In the genomic region with DNA sequence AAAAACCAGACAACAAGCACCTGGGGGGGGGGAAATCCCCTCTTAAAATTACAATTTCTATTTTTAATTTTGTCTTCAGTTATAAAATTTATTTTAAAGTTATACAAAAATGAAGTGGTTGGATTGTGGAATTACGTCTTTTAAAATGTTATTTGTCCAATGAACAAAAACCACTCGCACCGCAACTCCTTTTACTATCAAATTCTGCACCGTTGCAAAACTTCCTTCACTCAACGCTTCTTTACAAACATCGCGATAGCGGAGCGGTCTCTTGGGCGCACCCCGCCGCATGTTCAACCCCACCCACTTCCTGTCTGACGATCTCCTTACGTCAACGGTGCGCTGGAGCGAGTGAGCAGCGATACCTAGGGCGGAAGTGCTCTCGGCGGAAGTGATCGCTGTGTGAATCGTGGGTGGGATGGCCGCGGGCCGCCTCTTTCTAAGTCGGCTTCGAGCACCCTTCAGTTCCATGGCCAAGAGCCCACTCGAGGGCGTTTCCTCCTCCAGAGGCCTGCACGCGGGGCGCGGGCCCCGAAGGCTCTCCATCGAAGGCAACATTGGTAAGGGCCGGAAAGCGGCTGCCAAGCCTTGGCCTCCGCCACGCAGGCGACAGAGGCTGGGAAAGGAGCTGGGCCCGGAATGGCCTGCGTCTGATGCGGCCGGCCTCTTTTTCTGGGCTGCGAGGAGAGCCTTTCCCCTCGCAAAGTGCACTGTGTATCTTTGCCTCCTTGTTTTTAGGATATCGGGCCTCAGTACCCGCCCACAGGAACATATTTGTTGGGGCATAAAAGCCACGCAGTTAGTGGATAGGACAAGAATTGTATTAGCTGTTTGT, we compare ENCODE assay signal across 1 cellular context.
TF ChIP-seq lines count a peak whose summit lies in the region.

Gene DGUOK, plus strand, starts transcription at position 388 of the 835 bp plus-strand sequence. Its CDS starts 31 bp downstream, at position 419.

TF ChIP-seq in K562, 482 proteins besides CTCF, POLR2A, EP300 and RAD21 (continued from another document and continues in another):
- TF ChIP-seq, protein P1, sequence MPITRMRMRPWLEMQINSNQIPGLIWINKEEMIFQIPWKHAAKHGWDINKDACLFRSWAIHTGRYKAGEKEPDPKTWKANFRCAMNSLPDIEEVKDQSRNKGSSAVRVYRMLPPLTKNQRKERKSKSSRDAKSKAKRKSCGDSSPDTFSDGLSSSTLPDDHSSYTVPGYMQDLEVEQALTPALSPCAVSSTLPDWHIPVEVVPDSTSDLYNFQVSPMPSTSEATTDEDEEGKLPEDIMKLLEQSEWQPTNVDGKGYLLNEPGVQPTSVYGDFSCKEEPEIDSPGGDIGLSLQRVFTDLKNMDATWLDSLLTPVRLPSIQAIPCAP (CRISPR knock-in tag; IDR thresholded peaks at IDR 0.05; ENCODE audit: borderline replicate concordance) = 0 out of 2 replicates have a peak, but pooled peaks have one; percentile 59
- TF ChIP-seq SREBF2 (CRISPR knock-in tag; IDR thresholded peaks at IDR 0.05) (no peak), ZBTB9 (CRISPR knock-in tag; IDR thresholded peaks at IDR 0.05) (no peak), HDAC6 (IDR thresholded peaks at IDR 0.05; ENCODE audit: low read depth, low read length) (no peak), ATF3 (IDR thresholded peaks at IDR 0.05) (peak; percentile 44), ATF3 (CRISPR knock-in tag; conservative IDR thresholded peaks at IDR 0.05) (no peak), ZNF347 (CRISPR knock-in tag; IDR thresholded peaks at IDR 0.05; ENCODE audit: low read depth) (no peak), ZNF785 (CRISPR knock-in tag; IDR thresholded peaks at IDR 0.05) (no peak), ELF2 (CRISPR knock-in tag; IDR thresholded peaks at IDR 0.05) (peak; percentile 83), HLTF (IDR thresholded peaks at IDR 0.05) (0 out of 2 replicates have a peak, but pooled peaks have one; percentile 53), MYC (IDR thresholded peaks at IDR 0.05; ENCODE audit: low read depth, low read length) (peak; percentile 90), MYC (CRISPR knock-in tag; IDR thresholded peaks at IDR 0.05; ENCODE audit: borderline replicate concordance, low read depth) (peak; percentile 85), POLR3A (IDR thresholded peaks at IDR 0.05; ENCODE audit: borderline replicate concordance, extremely low read depth, insufficient read depth, insufficient read length) (no peak), REST (CRISPR knock-in tag; IDR thresholded peaks at IDR 0.05; ENCODE audit: low read depth) (no peak; the same call in 1 of the 2 replicates), CBFB (CRISPR knock-in tag; IDR thresholded peaks at IDR 0.05) (no peak), FIP1L1 (IDR thresholded peaks at IDR 0.05; ENCODE audit: low read depth, low read length, poor library complexity, severe bottlenecking) (peak; percentile 30), NFE2L1 (tag; IDR thresholded peaks at IDR 0.05; ENCODE audit: borderline replicate concordance, low read depth) (no peak), MAFG (tag; conservative IDR thresholded peaks at IDR 0.05) (peak; percentile 77), KLF10 (CRISPR knock-in tag; IDR thresholded peaks at IDR 0.05) (no peak), RHOXF2B (CRISPR knock-in tag; conservative IDR thresholded peaks at IDR 0.05) (no peak), THRAP3 (IDR thresholded peaks at IDR 0.05; ENCODE audit: borderline replicate concordance) (no peak), SMC3 (conservative IDR thresholded peaks at IDR 0.05; ENCODE audit: insufficient read depth, low read depth, low read length) (no peak), ZNF77 (CRISPR knock-in tag; IDR thresholded peaks at IDR 0.05) (no peak), CXXC5 (CRISPR knock-in tag; IDR thresholded peaks at IDR 0.05) (peak; percentile 89), GTF3C2 (IDR thresholded peaks at IDR 0.05; ENCODE audit: borderline replicate concordance, extremely low read depth, insufficient read length) (no peak), NCOA2 (IDR thresholded peaks at IDR 0.05; ENCODE audit: partially characterized antibody in 2 of 2) (no peak), ETS1 (conservative IDR thresholded peaks at IDR 0.05; ENCODE audit: control insufficient read depth, low read depth, low read length) (peak; percentile 91), JUN (IDR thresholded peaks at IDR 0.05; ENCODE audit: borderline replicate concordance, low read depth, low read length) (peak; percentile 75; the same call in 1 of the 2 replicates), JUN (CRISPR knock-in tag; IDR thresholded peaks at IDR 0.05; ENCODE audit: borderline replicate concordance) (peak; percentile 52; the same call in 1 of the 2 replicates), ZNF197 (CRISPR knock-in tag; IDR thresholded peaks at IDR 0.05; ENCODE audit: low read depth) (no peak)
- TF ChIP-seq, protein P2, sequence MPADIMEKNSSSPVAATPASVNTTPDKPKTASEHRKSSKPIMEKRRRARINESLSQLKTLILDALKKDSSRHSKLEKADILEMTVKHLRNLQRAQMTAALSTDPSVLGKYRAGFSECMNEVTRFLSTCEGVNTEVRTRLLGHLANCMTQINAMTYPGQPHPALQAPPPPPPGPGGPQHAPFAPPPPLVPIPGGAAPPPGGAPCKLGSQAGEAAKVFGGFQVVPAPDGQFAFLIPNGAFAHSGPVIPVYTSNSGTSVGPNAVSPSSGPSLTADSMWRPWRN (IDR thresholded peaks at IDR 0.05; ENCODE audit: low read depth) = no peak
- TF ChIP-seq, protein P3, sequence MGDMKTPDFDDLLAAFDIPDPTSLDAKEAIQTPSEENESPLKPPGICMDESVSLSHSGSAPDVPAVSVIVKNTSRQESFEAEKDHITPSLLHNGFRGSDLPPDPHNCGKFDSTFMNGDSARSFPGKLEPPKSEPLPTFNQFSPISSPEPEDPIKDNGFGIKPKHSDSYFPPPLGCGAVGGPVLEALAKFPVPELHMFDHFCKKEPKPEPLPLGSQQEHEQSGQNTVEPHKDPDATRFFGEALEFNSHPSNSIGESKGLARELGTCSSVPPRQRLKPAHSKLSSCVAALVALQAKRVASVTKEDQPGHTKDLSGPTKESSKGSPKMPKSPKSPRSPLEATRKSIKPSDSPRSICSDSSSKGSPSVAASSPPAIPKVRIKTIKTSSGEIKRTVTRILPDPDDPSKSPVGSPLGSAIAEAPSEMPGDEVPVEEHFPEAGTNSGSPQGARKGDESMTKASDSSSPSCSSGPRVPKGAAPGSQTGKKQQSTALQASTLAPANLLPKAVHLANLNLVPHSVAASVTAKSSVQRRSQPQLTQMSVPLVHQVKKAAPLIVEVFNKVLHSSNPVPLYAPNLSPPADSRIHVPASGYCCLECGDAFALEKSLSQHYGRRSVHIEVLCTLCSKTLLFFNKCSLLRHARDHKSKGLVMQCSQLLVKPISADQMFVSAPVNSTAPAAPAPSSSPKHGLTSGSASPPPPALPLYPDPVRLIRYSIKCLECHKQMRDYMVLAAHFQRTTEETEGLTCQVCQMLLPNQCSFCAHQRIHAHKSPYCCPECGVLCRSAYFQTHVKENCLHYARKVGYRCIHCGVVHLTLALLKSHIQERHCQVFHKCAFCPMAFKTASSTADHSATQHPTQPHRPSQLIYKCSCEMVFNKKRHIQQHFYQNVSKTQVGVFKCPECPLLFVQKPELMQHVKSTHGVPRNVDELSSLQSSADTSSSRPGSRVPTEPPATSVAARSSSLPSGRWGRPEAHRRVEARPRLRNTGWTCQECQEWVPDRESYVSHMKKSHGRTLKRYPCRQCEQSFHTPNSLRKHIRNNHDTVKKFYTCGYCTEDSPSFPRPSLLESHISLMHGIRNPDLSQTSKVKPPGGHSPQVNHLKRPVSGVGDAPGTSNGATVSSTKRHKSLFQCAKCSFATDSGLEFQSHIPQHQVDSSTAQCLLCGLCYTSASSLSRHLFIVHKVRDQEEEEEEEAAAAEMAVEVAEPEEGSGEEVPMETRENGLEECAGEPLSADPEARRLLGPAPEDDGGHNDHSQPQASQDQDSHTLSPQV (IDR thresholded peaks at IDR 0.05) = 0 out of 2 replicates have a peak, but pooled peaks have one; percentile 38
- TF ChIP-seq, protein P4, sequence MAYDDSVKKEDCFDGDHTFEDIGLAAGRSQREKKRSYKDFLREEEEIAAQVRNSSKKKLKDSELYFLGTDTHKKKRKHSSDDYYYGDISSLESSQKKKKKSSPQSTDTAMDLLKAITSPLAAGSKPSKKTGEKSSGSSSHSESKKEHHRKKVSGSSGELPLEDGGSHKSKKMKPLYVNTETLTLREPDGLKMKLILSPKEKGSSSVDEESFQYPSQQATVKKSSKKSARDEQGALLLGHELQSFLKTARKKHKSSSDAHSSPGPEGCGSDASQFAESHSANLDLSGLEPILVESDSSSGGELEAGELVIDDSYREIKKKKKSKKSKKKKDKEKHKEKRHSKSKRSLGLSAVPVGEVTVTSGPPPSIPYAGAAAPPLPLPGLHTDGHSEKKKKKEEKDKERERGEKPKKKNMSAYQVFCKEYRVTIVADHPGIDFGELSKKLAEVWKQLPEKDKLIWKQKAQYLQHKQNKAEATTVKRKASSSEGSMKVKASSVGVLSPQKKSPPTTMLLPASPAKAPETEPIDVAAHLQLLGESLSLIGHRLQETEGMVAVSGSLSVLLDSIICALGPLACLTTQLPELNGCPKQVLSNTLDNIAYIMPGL (CRISPR knock-in tag; IDR thresholded peaks at IDR 0.05) = 0 out of 2 replicates have a peak, but pooled peaks have one; percentile 31
- TF ChIP-seq, protein P5, sequence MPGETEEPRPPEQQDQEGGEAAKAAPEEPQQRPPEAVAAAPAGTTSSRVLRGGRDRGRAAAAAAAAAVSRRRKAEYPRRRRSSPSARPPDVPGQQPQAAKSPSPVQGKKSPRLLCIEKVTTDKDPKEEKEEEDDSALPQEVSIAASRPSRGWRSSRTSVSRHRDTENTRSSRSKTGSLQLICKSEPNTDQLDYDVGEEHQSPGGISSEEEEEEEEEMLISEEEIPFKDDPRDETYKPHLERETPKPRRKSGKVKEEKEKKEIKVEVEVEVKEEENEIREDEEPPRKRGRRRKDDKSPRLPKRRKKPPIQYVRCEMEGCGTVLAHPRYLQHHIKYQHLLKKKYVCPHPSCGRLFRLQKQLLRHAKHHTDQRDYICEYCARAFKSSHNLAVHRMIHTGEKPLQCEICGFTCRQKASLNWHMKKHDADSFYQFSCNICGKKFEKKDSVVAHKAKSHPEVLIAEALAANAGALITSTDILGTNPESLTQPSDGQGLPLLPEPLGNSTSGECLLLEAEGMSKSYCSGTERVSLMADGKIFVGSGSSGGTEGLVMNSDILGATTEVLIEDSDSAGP (CRISPR knock-in tag; IDR thresholded peaks at IDR 0.05) = no peak
